In genomic region chr9:7228786-7229185, GRCh38 we compare ENCODE assay signal across 21 cellular contexts.
"Had no signal": no experiment of that assay in that cellular context is flagged by ENCODE, and none has a peak within 500 bp of the region (broad histone marks: within the 10 kb centered on the region; RNA-seq: fewer than 3 reads in every experiment).

No MANE protein-coding gene starts in this region.

- H3K4me3 ChIP-seq: MG63 had no signal

- H3K36me3 ChIP-seq: MG63 had no signal

- H3K9me3 ChIP-seq: MG63 had no signal

- H3K27me3 ChIP-seq: MG63 had no signal

- H3K27ac ChIP-seq: RWPE1 had no signal

- DNase-seq: IMR-90; Karpas-422; KG1; MG63; NCI-H1092; NCI-H1436 treated with DMSO at 0.1 percent for 48 hours; NCI-H187; NCI-H2029; NCI-H2081 treated with DMSO at 0.1 percent for 48 hours; NCI-H2171; NCI-H226; NCI-H446; NCI-H510A; NCI-H524 treated with DMSO at 0.1 percent for 48 hours; NCI-H774; NK-92 treated with Interleukin-12 subunit alpha and Interleukin-12 subunit beta, amount 100 ng/mL, for 24 hours; PC-3; SHP77; T-helper 1 cell; T-helper 17 cell had no signal
